8 cellular contexts compared by ENCODE assay signal in genomic region chr19:57599761-57600383, GRCh38. TPM values are rescaled to one million over a fixed set of nuclear protein-coding genes. Genes with fewer than 3 reads are reported as not detected.
DNase-seq lines count a peak whose midpoint lies in the region; ATAC-seq, FAIRE-seq and TF ChIP-seq lines count a peak whose summit lies in the region.

TSS of gene ZNF530 (plus strand) at chr19:57599885. CDS start at chr19:57604346, 4,461 bp downstream.

- ATAC-seq in GM18870 (IDR thresholded peaks at IDR 0.05; ENCODE audit: unreplicated experiment) (peak; percentile 82), HG03139 (IDR thresholded peaks at IDR 0.05; ENCODE audit: unreplicated experiment) (peak; percentile 90)
- ATAC-seq in activated CD4-positive, CD25-positive, alpha-beta regulatory T cell treated with anti-CD3 and anti-CD28 coated beads, Interleukin-2, amount 50 U/mL, for 24 hours, result peak; percentile 100

- no peaks in the 10 kb centered on the region for H3K9me1 ChIP-seq in keratinocyte (ENCODE audit: control insufficient read depth, extremely low read depth, insufficient read depth, low read length)

- peak within 1 kb of the TSS; percentile 71 for H3K9ac ChIP-seq in keratinocyte (ENCODE audit: control insufficient read depth, extremely low read depth, insufficient read depth, low read length)

- no peaks in the 10 kb centered on the region for H3K9me3 ChIP-seq in keratinocyte (ENCODE audit: control insufficient read depth, low read depth, low read length)

- peaks cover 0 to 3% of the 10 kb centered on the region in 2 experiments for H3K36me3 ChIP-seq in keratinocyte (ENCODE audit: control insufficient read depth in 2 of 2, extremely low read depth in 1 of 2, insufficient read depth in 2 of 2, low read length in 2 of 2)

- H3K4me2 ChIP-seq in keratinocyte (ENCODE audit: control insufficient read depth, extremely low read depth, insufficient read depth, low read depth, low read length), result peak within 1 kb of the TSS; percentile 93

- no peaks in the 10 kb centered on the region for H4K20me1 ChIP-seq in keratinocyte (ENCODE audit: control insufficient read depth, extremely low read depth, insufficient read depth, low read length)

- in situ Hi-C loops in ACHN (cut with HindIII; ENCODE audit: low pct_ligation_motif_present, low pct_unique_long_range_greater_than_20kb, low sequenced_read_pairs), result no loop called here

- dilution Hi-C loops in keratinocyte (cut with MboI; ENCODE audit: extremely low pct_ligation_motif_present, low sequenced_read_pairs), result no loop called here

- peak within 1 kb of the TSS; percentile 97 for H2AFZ ChIP-seq in keratinocyte (ENCODE audit: control insufficient read depth, low read length)

- H3K4me3 ChIP-seq in keratinocyte (ENCODE audit: control insufficient read depth in 2 of 3, extremely low read depth in 1 of 3, insufficient read depth in 2 of 3, low read depth in 1 of 3, low read length in 3 of 3), result peak within 1 kb of the TSS; percentile 77 to 87 (median 85)

- peak within 1 kb of the TSS; percentile 16 for H3K27ac ChIP-seq in keratinocyte (ENCODE audit: control insufficient read depth, insufficient read depth, low read length)

- H3K79me2 ChIP-seq in keratinocyte (ENCODE audit: control insufficient read depth, insufficient read depth, low read length), result peaks cover 15% of the 10 kb centered on the region

- FAIRE-seq in keratinocyte (lab: Jason Lieb, UNC), result peak; percentile 95

- TF ChIP-seq CTCF in keratinocyte (optimal IDR thresholded peaks at IDR 0.05 in 1 of 3, IDR thresholded peaks at IDR 0.05 in 1 of 3, conservative IDR thresholded peaks at IDR 0.05 in 1 of 3; ENCODE audit: extremely low read depth in 1 of 3, insufficient read depth in 2 of 3, low read length in 3 of 3), result no peak

- DNase-seq in ACHN (peak; percentile 84), NCI-H2227 treated with DMSO at 0.1 percent for 48 hours (lab: John Stamatoyannopoulos, UW) (peak; percentile 95), cerebellar nuclear complex (lab: John Stamatoyannopoulos, UW) (peak; percentile 67 to 91), keratinocyte (ENCODE audit: low read depth, low spot score) (peak; percentile 49)
- DNase-seq in stimulated activated CD4-positive, alpha-beta T cell treated with anti-CD3 and anti-CD28 coated beads, Interleukin-12 subunit alpha, Interleukin-12 subunit beta, amount 100 ng/mL, for 48 hours (ENCODE audit: low read depth in 2 of 3, low spot score in 1 of 3), result peak; percentile 78 to 89 (median 86)

- H3K4me1 ChIP-seq in keratinocyte (ENCODE audit: control insufficient read depth, extremely low read depth, insufficient read depth, low read length), result peaks cover 5% of the 10 kb centered on the region

- no peaks in the 10 kb centered on the region for H3K27me3 ChIP-seq in keratinocyte (ENCODE audit: control insufficient read depth, extremely low read depth, insufficient read depth, low read length)

RNA-seq across cellular contexts. Expression of gene ZNF530, which starts in this region (rescaled TPM):
- 3.6 to 4.2 TPM (median 3.9 TPM) in 3 replicates for polyA plus RNA-seq in keratinocyte
- polyA plus RNA-seq in keratinocyte (2011; ENCODE audit: low read depth), result 0.15 TPM
- polyA plus RNA-seq in keratinocyte (2011; cell fraction: cytosol; rRNA removed), result 1.5 and 3.1 TPM in 2 replicates
- polyA plus RNA-seq in keratinocyte (2011; cell fraction: nucleus; rRNA removed), result 5.2 and 5.3 TPM in 2 replicates
- polyA plus RNA-seq in keratinocyte (2012; ENCODE audit: low replicate concordance), result 1.5 and 3.7 TPM in 2 replicates
- 0.43 to 2.5 TPM (median 1.5 TPM) in 3 replicates for polyA minus RNA-seq in keratinocyte
- 5.8 TPM for polyA minus RNA-seq in keratinocyte (2011; cell fraction: cytosol; rRNA and poly(A)+ RNA removed)
- polyA minus RNA-seq in keratinocyte (2011; cell fraction: nucleus; rRNA and poly(A)+ RNA removed), result 3.9 and 4.0 TPM in 2 replicates

Comparison
In these comparisons a context has a peak if more than half of its experiments do, and no peak if none do; other contexts are left out.
1. Peak in every context shown above with its lines: DNase-seq, ATAC-seq, H3K4me3 ChIP-seq and H3K27ac ChIP-seq.